Comparison of ENCODE assay signal across 8 cellular contexts in genomic region chr2:219596954-219597551, GRCh38. TPM values are rescaled to one million over a fixed set of nuclear protein-coding genes. Genes with fewer than 3 reads are reported as not detected.
DNase-seq lines count a peak whose midpoint lies in the region; ATAC-seq and TF ChIP-seq lines count a peak whose summit lies in the region.

No MANE protein-coding gene starts in this region.

- H3K4me1 ChIP-seq in mucosa of descending colon (ENCODE audit: low read depth), result peaks cover 13% of the 10 kb centered on the region

- H3K36me3 ChIP-seq in H7 (replicated peaks; ENCODE audit: control insufficient read depth, insufficient read depth, low read length), result peaks cover 2% of the 10 kb centered on the region
- H3K36me3 ChIP-seq in mucosa of descending colon (ENCODE audit: low read depth), result no peaks in the 10 kb centered on the region

- no peaks in the 10 kb centered on the region for H3K27me3 ChIP-seq in H7 (ENCODE audit: control insufficient read depth, insufficient read depth, low read length)

- peak; percentile 4 for ATAC-seq in mucosa of descending colon
- ATAC-seq in HG03039 (IDR thresholded peaks at IDR 0.05; ENCODE audit: unreplicated experiment), result no peak

- H3K4me3 ChIP-seq in GM12865 (ENCODE audit: low read depth, low read length) (peak overlapping the region; percentile 81), H7 (ENCODE audit: insufficient read depth, low read depth, low read length) (peak overlapping the region; percentile 52), mucosa of descending colon (peak overlapping the region; percentile 54)

- intact Hi-C loops in mucosa of descending colon (cut with DNase I, micrococcal nuclease), result no loop called here

- TF ChIP-seq CTCF in GM12865 (IDR thresholded peaks at IDR 0.05; ENCODE audit: insufficient read depth, low read depth, low read length, missing control alignments), result no peak
- TF ChIP-seq CTCF in mucosa of descending colon (IDR thresholded peaks at IDR 0.05), result no peak

- H3K9me3 ChIP-seq in mucosa of descending colon, result no peaks in the 10 kb centered on the region

- DNase-seq in GM12865 (ENCODE audit: low read depth) (no peak), H7 (peak; percentile 61), NCI-H526 treated with DMSO at 0.1 percent for 48 hours (lab: John Stamatoyannopoulos, UW) (peak; percentile 43), dedifferentiated amniotic fluid mesenchymal stem cell (ENCODE audit: extremely low spot score) (peak; percentile 18), mucosa of descending colon (no peak), NCI-H226 (no peak), NCI-H1048 (lab: John Stamatoyannopoulos, UW) (no peak)

RNA-seq across cellular contexts. Expression of gene STK11IP, which starts 0.6 kb away (rescaled TPM):
- 26.6 and 37.2 TPM in 2 replicates for total RNA-seq in H7 (2014; rRNA removed; shearing (Covaris generic))
- total RNA-seq in mucosa of descending colon, result 10 to 100 TPM; 34.6 to 42.0 (median 39.6) TPM

RNA-seq across cellular contexts. Expression of gene INHA, which starts 24.9 kb away (rescaled TPM):
- total RNA-seq in H7 (2014; rRNA removed; shearing (Covaris generic)), result 1.8 and 6.5 TPM in 2 replicates
- total RNA-seq in mucosa of descending colon, result under 1 TPM in 1 of 3 donors, not detected in 2; 0.19 TPM

RNA-seq across cellular contexts. Expression of gene OBSL1, which starts 25.7 kb away (rescaled TPM):
- total RNA-seq in H7 (2014; rRNA removed; shearing (Covaris generic)), result 155 and 158 TPM in 2 replicates
- 10 to 100 TPM in 2 of 3 donors, 1 to 10 TPM in 1; 7.6 to 53.0 (median 12.6) TPM for total RNA-seq in mucosa of descending colon

RNA-seq across cellular contexts. Expression of gene SLC4A3, which starts 30.4 kb away (rescaled TPM):
- 6.9 and 8.2 TPM in 2 replicates for total RNA-seq in H7 (2014; rRNA removed; shearing (Covaris generic))
- total RNA-seq in mucosa of descending colon, result 1 to 10 TPM in 1 of 3 donors, under 1 TPM in 2; 0.29 to 3.4 (median 0.34) TPM

RNA-seq across cellular contexts. Expression of gene TMEM198, which starts 53.2 kb away (rescaled TPM):
- total RNA-seq in H7 (2014; rRNA removed; shearing (Covaris generic)), result 2.9 and 4.2 TPM in 2 replicates
- total RNA-seq in mucosa of descending colon, result 1 to 10 TPM in 2 of 3 donors, under 1 TPM in 1; 0.69 to 2.7 (median 2.7) TPM

Comparison
In these comparisons a context has a peak if more than half of its experiments do, and no peak if none do; other contexts are left out.
1. DNase-seq: peak in H7 (single experiment), NCI-H526 treated with DMSO at 0.1 percent for 48 hours (single experiment) and dedifferentiated amniotic fluid mesenchymal stem cell (single experiment); none in GM12865 (single experiment), mucosa of descending colon (0 of 3), NCI-H226 (single experiment) and NCI-H1048 (single experiment).
2. Peak in every context shown above with its lines, with median percentiles within 50 percentile points of each other: H3K4me3 ChIP-seq.